ENCODE assay signal across 1 cellular context in genomic region chr4:183362916-183363542, GRCh38.
TF ChIP-seq lines count a peak whose summit lies in the region.

No MANE protein-coding gene starts in this region.

TF ChIP-seq in endothelial cell of umbilical vein, 7 proteins besides CTCF, POLR2A, EP300 and RAD21 (continued from another document):
- no peak for TF ChIP-seq MYC (IDR thresholded peaks at IDR 0.05; ENCODE audit: low read depth, low read length)
